ENCODE assay signal across 8 cellular contexts in genomic region chr12:96719671-96720362, GRCh38.
DNase-seq lines count a peak whose midpoint lies in the region; ATAC-seq and TF ChIP-seq lines count a peak whose summit lies in the region.

No MANE protein-coding gene starts in this region.

- H3K4me3 ChIP-seq in A673 (ENCODE audit: low read depth, low read length, poor library complexity, severe bottlenecking), result no peak overlapping the region

- peak overlapping the region; percentile 9 for H3K27ac Mint-ChIP-seq in chondrocyte (ENCODE audit: unreplicated experiment)
- peak overlapping the region; percentile 82 to 83 for H3K27ac Mint-ChIP-seq in natural killer cell

- POLR2A ChIA-PET in A673 (lab: Charles Lee; ENCODE audit: low non-redundant PET), result no interaction called here

- no peaks in the 10 kb centered on the region for H3K9me3 Mint-ChIP-seq in chondrocyte (ENCODE audit: low read depth)
- no peaks in the 10 kb centered on the region for H3K9me3 Mint-ChIP-seq in natural killer cell

- H3K4me3 Mint-ChIP-seq in chondrocyte (ENCODE audit: unreplicated experiment) (peak overlapping the region; percentile 61), natural killer cell (peak overlapping the region; percentile 88)

- H3K27me3 Mint-ChIP-seq in chondrocyte (ENCODE audit: low read depth) (no peaks in the 10 kb centered on the region), natural killer cell (ENCODE audit: low read depth in 2 of 2) (no peaks in the 10 kb centered on the region)

- no peaks in the 10 kb centered on the region for H3K4me1 ChIP-seq in A673 (ENCODE audit: insufficient read depth, low read length, poor library complexity, severe bottlenecking)

- peaks cover 5% of the 10 kb centered on the region for H3K4me1 Mint-ChIP-seq in chondrocyte (ENCODE audit: low read depth)
- peaks cover 0 to 4% of the 10 kb centered on the region in 2 donors for H3K4me1 Mint-ChIP-seq in natural killer cell

- H3K36me3 Mint-ChIP-seq in chondrocyte (ENCODE audit: low read depth) (no peaks in the 10 kb centered on the region), natural killer cell (no peaks in the 10 kb centered on the region)

- no peaks in the 10 kb centered on the region for H3K9me3 ChIP-seq in A673 (ENCODE audit: low read depth, low read length, poor library complexity, severe bottlenecking)

- no peaks in the 10 kb centered on the region for H3K27me3 ChIP-seq in A673 (replicated peaks; ENCODE audit: insufficient read depth, low read depth, low read length, poor library complexity)

- no peaks in the 10 kb centered on the region for H3K36me3 ChIP-seq in A673 (ENCODE audit: insufficient read depth, low read length, poor library complexity, severe bottlenecking)

- BruUV-seq in A673 (replicated peaks; lab: Mats Ljungman, UMichigan), result no TSS peak

- ATAC-seq in GM19324 (IDR thresholded peaks at IDR 0.05; ENCODE audit: low FRiP score, unreplicated experiment) (peak; percentile 91), HG03354 (IDR thresholded peaks at IDR 0.05; ENCODE audit: poor library complexity, severe bottlenecking, unreplicated experiment) (peak; percentile 95), natural killer cell (peak; percentile 74 to 79 (median 77))

- DNase-seq in COR-L47 (lab: John Stamatoyannopoulos, UW), result peak; percentile 30
- DNase-seq in NOMO-1 treated with DMSO at 0.1 percent for 48 hours (lab: John Stamatoyannopoulos, UW; ENCODE audit: unreplicated experiment), result peak; percentile 57
- no peak for DNase-seq in chondrocyte (ENCODE audit: low spot score)
- DNase-seq in natural killer cell, result no peak
- no peak for DNase-seq in A673 (ENCODE audit: low spot score)
- no peak for DNase-seq in NCI-H2227 treated with DMSO at 0.1 percent for 48 hours (lab: John Stamatoyannopoulos, UW)

- CTCF ChIA-PET in A673 (lab: Charles Lee), result no interaction called here

- no peak overlapping the region for H3K27ac ChIP-seq in A673 (ENCODE audit: low read depth, low read length, poor library complexity, severe bottlenecking)

- TF ChIP-seq CTCF in chondrocyte (IDR thresholded peaks at IDR 0.05), result no peak
- TF ChIP-seq CTCF in natural killer cell (IDR thresholded peaks at IDR 0.05), result no peak
- no peak for TF ChIP-seq CTCF in A673 (conservative IDR thresholded peaks at IDR 0.05; ENCODE audit: low read depth, low read length)

- intact Hi-C loops in natural killer cell (cut with micrococcal nuclease) (no loop called here), A673 (cut with micrococcal nuclease; ENCODE audit: unreplicated experiment) (no loop called here)

Comparison
In these comparisons a context has a peak if more than half of its experiments do, and no peak if none do; other contexts are left out.
1. DNase-seq: peak in COR-L47 (single experiment) and NOMO-1 treated with DMSO at 0.1 percent for 48 hours (single experiment); none in chondrocyte (single experiment), natural killer cell (single experiment), A673 (single experiment) and NCI-H2227 treated with DMSO at 0.1 percent for 48 hours (single experiment).
2. Peak in every context shown above with its lines, with median percentiles within 50 percentile points of each other: ATAC-seq.